In the genomic region with DNA sequence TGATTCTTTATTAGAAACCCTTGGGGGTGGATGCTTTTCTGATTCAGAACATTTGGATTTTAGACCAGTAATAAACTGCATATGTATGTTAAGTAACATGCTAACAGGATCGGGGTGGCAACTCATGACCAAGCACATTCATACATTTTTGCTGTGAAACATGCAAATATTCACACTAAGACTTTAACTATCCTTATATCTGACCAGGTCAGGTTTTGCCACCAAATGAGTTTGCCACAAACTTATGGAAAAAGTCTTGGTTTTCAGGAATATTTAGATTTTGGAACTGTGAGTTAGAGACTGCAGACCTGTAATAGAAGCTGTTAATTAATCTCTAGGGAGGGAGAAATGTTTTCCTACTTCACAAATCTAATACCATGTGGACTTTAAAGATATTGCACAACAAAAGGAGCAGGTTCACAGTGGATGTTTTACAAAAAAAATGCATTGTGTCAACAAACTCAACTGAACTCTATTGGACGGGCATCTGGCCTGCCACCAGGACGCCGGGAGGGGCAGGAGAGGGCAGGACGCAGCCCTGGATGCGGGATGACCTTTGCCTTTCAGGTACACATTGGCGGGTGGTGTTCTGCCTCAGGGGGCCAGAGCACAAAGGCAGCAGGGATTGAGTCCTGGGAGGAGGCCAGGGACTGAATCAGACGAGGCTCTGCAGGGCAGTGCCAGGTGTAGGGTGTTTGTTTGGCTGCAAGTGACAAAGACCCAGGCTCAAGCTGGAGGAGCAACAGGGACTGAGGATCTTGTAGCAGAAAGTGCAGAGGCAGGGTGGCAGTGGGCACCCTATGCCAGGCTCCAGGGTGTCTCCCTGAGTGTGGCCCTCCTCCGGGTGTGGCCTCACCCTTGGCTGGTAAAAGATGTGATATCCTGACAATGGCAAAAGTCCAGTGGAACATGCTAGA, we compare ENCODE assay signal across 10 cellular contexts. TPM values are rescaled to one million over a fixed set of nuclear protein-coding genes. Genes with fewer than 3 reads are reported as not detected.
DNase-seq lines count a peak whose midpoint lies in the region; FAIRE-seq and TF ChIP-seq lines count a peak whose summit lies in the region.
"Had no signal": no experiment of that assay in that cellular context is flagged by ENCODE, and none has a peak within 500 bp of the region (broad histone marks: within the 10 kb centered on the region; RNA-seq: fewer than 3 reads in every experiment).

No MANE protein-coding gene starts in this region.

- no peak overlapping the region for H3K4me3 Mint-ChIP-seq in Calu3 (ENCODE audit: low read depth, unreplicated experiment)
- H3K4me3 Mint-ChIP-seq in neural crest cell = no peak overlapping the region
- H3K4me3 Mint-ChIP-seq in CD8-positive, alpha-beta memory T cell = peak overlapping the region in 1 of 7 donors; percentile 59
- H3K4me3 Mint-ChIP-seq: T-cell had no signal

- H3K36me3 ChIP-seq in CD8-positive, alpha-beta memory T cell (ENCODE audit: insufficient read depth, low read length) = no peaks in the 10 kb centered on the region

- H3K27me3 Mint-ChIP-seq in Calu3 (ENCODE audit: unreplicated experiment) (no peaks in the 10 kb centered on the region), neural crest cell (ENCODE audit: low read depth) (peaks cover 10% of the 10 kb centered on the region)
- H3K27me3 Mint-ChIP-seq in CD8-positive, alpha-beta memory T cell = peaks cover 18 to 26% of the 10 kb centered on the region in 2 donors

- H3K4me1 Mint-ChIP-seq in Calu3 (ENCODE audit: low read depth, unreplicated experiment) = no peaks in the 10 kb centered on the region
- peaks cover 31% of the 10 kb centered on the region for H3K4me1 Mint-ChIP-seq in neural crest cell
- no peaks in the 10 kb centered on the region for H3K4me1 Mint-ChIP-seq in CD8-positive, alpha-beta memory T cell

- BruUV-seq in Calu3 (replicated peaks; lab: Mats Ljungman, UMichigan) = no TSS peak

- CTCF ChIA-PET in Calu3 (lab: Charles Lee) = interaction anchor here (0.6 kb wide), 1 partner anchor 427 kb away, joined by 3 read pairs; no protein-coding TSS in a partner anchor
- CTCF ChIA-PET in CD8-positive, alpha-beta memory T cell (lab: Charles Lee) = interaction anchor here (1.8 kb wide), 1 partner anchor 81 kb away, joined by 6 read pairs; no protein-coding TSS in a partner anchor

- TF ChIP-seq CTCF in Calu3 (IDR thresholded peaks at IDR 0.05; ENCODE audit: unreplicated experiment) = no peak
- TF ChIP-seq CTCF in neural crest cell (conservative IDR thresholded peaks at IDR 0.05) = no peak
- TF ChIP-seq CTCF in D721Med (IDR thresholded peaks at IDR 0.05; ENCODE audit: insufficient read depth, missing control alignments) = no peak

- H3K4me1 ChIP-seq in CD8-positive, alpha-beta memory T cell (ENCODE audit: insufficient read depth, low read length) = no peaks in the 10 kb centered on the region

- H3K36me3 Mint-ChIP-seq in Calu3 (ENCODE audit: insufficient read depth, unreplicated experiment) (no peaks in the 10 kb centered on the region), neural crest cell (ENCODE audit: low read depth) (no peaks in the 10 kb centered on the region)
- H3K36me3 Mint-ChIP-seq in CD8-positive, alpha-beta memory T cell = no peaks in the 10 kb centered on the region
- H3K36me3 Mint-ChIP-seq: T-cell had no signal

- H3K9me3 Mint-ChIP-seq in Calu3 (ENCODE audit: low read depth, unreplicated experiment) (no peaks in the 10 kb centered on the region), neural crest cell (no peaks in the 10 kb centered on the region)
- H3K9me3 Mint-ChIP-seq in CD8-positive, alpha-beta memory T cell = no peaks in the 10 kb centered on the region
- H3K9me3 Mint-ChIP-seq: T-cell had no signal

- H3K9me3 ChIP-seq in CD8-positive, alpha-beta memory T cell (ENCODE audit: low read length) = no peaks in the 10 kb centered on the region

- peak overlapping the region; percentile 56 for H3K27ac ChIP-seq in cingulate gyrus (ENCODE audit: low read depth, low read length)
- no peak overlapping the region for H3K27ac ChIP-seq in CD8-positive, alpha-beta memory T cell (ENCODE audit: low read depth, low read length)

- H3K27me3 ChIP-seq in CD8-positive, alpha-beta memory T cell (ENCODE audit: insufficient read depth, low read length, poor library complexity, severe bottlenecking) = no peaks in the 10 kb centered on the region

- H3K4me3 ChIP-seq in CD8-positive, alpha-beta memory T cell (ENCODE audit: low read length) = no peak overlapping the region

- peak; percentile 43 for DNase-seq in Calu3
- DNase-seq in NCI-H146 treated with DMSO at 0.1 percent for 48 hours (lab: John Stamatoyannopoulos, UW; ENCODE audit: unreplicated experiment) = peak; percentile 89
- DNase-seq in neural crest cell (ENCODE audit: low read depth, low spot score) = peak; percentile 0
- DNase-seq in C1 segment of cervical spinal cord (lab: John Stamatoyannopoulos, UW) = no peak
- no peak for DNase-seq in CD8-positive, alpha-beta memory T cell
- DNase-seq in NAMALWA (ENCODE audit: low spot score) = no peak
- DNase-seq in D721Med (ENCODE audit: insufficient read length, low spot score) = no peak
- DNase-seq: NCI-H1436 treated with DMSO at 0.1 percent for 48 hours had no signal

- intact Hi-C loops in Calu3 (cut with micrococcal nuclease; ENCODE audit: unreplicated experiment) = no loop called here

- H3K27ac Mint-ChIP-seq in Calu3 (ENCODE audit: unreplicated experiment) (no peak overlapping the region), neural crest cell (ENCODE audit: unreplicated experiment) (no peak overlapping the region)
- H3K27ac Mint-ChIP-seq in CD8-positive, alpha-beta memory T cell = peak overlapping the region in 1 of 8 donors; percentile 60

- POLR2A ChIA-PET in CD8-positive, alpha-beta memory T cell (lab: Charles Lee) = no interaction called here

- FAIRE-seq in D721Med (lab: Jason Lieb, UNC) = no peak

RNA-seq across cellular contexts. Expression of a gene that starts 30.1 kb away (rescaled TPM):
- total RNA-seq in Calu3 (2022) (14.1 and 22.9 TPM in 2 replicates), neural crest cell (43.3 and 44.6 TPM in 2 replicates)
- 100 to 1,000 TPM; 145 to 147 TPM for total RNA-seq in CD8-positive, alpha-beta memory T cell
- 109 TPM for polyA plus RNA-seq in CD8-positive, alpha-beta memory T cell

Comparison
In these comparisons a context has a peak if more than half of its experiments do, and no peak if none do; other contexts are left out.
1. DNase-seq: peak in Calu3 (single experiment), NCI-H146 treated with DMSO at 0.1 percent for 48 hours (single experiment) and neural crest cell (single experiment); none in C1 segment of cervical spinal cord (0 of 14), CD8-positive, alpha-beta memory T cell (0 of 5), NAMALWA (single experiment) and D721Med (single experiment).